ENCODE assay signal across 20 cellular contexts in the genomic region with DNA sequence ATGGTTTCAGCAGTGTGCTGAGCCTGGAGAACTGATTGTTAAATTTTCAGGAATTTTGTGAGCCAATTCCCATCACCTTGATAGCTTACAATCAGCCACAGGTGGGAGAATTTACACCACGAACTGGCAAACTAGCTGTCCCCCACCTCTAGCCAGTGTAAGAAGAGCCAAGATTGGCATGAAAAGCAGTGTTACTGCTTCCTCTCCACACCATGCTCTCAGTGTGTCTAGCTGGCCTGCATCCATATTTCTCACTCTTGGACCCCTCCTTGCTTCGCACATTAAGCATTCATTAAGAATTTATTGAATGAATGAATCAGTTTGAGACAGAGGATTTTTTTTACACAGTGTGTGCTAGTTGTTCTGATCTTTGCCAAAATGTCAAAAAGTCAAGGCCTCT. TPM values are rescaled to one million over a fixed set of nuclear protein-coding genes. Genes with fewer than 3 reads are reported as not detected.
DNase-seq lines count a peak whose midpoint lies in the region; ATAC-seq, FAIRE-seq and TF ChIP-seq lines count a peak whose summit lies in the region.
"Had no signal": no experiment of that assay in that cellular context is flagged by ENCODE, and none has a peak within 500 bp of the region (broad histone marks: within the 10 kb centered on the region; RNA-seq: fewer than 3 reads in every experiment).

No MANE protein-coding gene starts in this region.

- H3K4me1 Mint-ChIP-seq in glutamatergic neuron (ENCODE audit: low read depth, unreplicated experiment) (peaks cover 9% of the 10 kb centered on the region), nephron progenitor cell (peaks cover 62% of the 10 kb centered on the region), H9 (no peaks in the 10 kb centered on the region)

- FAIRE-seq in GM19239 (lab: Jason Lieb, UNC) = no peak
- FAIRE-seq: GM12891, GM18507, H1 had no signal

- H3K36me3 ChIP-seq in parathyroid adenoma (ENCODE audit: control insufficient read depth, insufficient read depth, low read length) = no peaks in the 10 kb centered on the region

- H3K9me3 ChIP-seq in parathyroid adenoma (ENCODE audit: control insufficient read depth, low read length) (no peaks in the 10 kb centered on the region), H9 (ENCODE audit: control insufficient read depth, low read depth, low read length) (no peaks in the 10 kb centered on the region)

- no peaks in the 10 kb centered on the region for H3K79me1 ChIP-seq in H9 (ENCODE audit: insufficient read depth, low read depth, low read length, poor library complexity, severe bottlenecking)

- no CpG with 5 or more reads among the region's 2 CpGs for WGBS in H9 (ENCODE audit: extremely low coverage, insufficient read length, low lambda C conversion rate)

- DNase-seq in glutamatergic neuron = no peak
- no peak for DNase-seq in nephron progenitor cell
- no peak for DNase-seq in DMS153 treated with DMSO at 0.1 percent for 48 hours (lab: John Stamatoyannopoulos, UW; ENCODE audit: unreplicated experiment)
- no peak for DNase-seq in GM19239 (ENCODE audit: insufficient read length, low spot score)
- no peak for DNase-seq in H9
- DNase-seq: C1 segment of cervical spinal cord; CD4-positive, alpha-beta memory T cell; COR-L47; DMS 273 treated with DMSO at 0.1 percent for 48 hours; DMS53; DMS79 treated with DMSO at 0.1 percent for 48 hours; GF-D8; H7 had no signal

- H3K9me3 Mint-ChIP-seq in glutamatergic neuron (ENCODE audit: unreplicated experiment) (peaks cover 1% of the 10 kb centered on the region), nephron progenitor cell (no peaks in the 10 kb centered on the region), H9 (no peaks in the 10 kb centered on the region)
- H3K9me3 Mint-ChIP-seq: CD4-positive, alpha-beta memory T cell had no signal

- H2BK5ac ChIP-seq in H9 (ENCODE audit: insufficient read length, low read length) = no peak overlapping the region

- H3K4me1 ChIP-seq in parathyroid adenoma (peaks cover 12% of the 10 kb centered on the region), H9 (ENCODE audit: insufficient read depth, low read length) (no peaks in the 10 kb centered on the region)

- H2BK20ac ChIP-seq in H9 (ENCODE audit: low read depth, low read length, poor library complexity, severe bottlenecking) = no peak overlapping the region

- H3K4me3 ChIP-seq in parathyroid adenoma (ENCODE audit: low read depth, low read length) = no peak overlapping the region

- no peak for ATAC-seq in HG02970 (IDR thresholded peaks at IDR 0.05; ENCODE audit: low FRiP score, unreplicated experiment)
- ATAC-seq: HCT116 had no signal

- H3K18ac ChIP-seq in H9 (ENCODE audit: insufficient read length, low read depth, low read length) = no peak overlapping the region

- no peak overlapping the region for H3K4ac ChIP-seq in H9 (ENCODE audit: low read depth, low read length)

- no peak overlapping the region for H2BK12ac ChIP-seq in H9 (ENCODE audit: insufficient read length, low read depth, low read length)

- H3K56ac ChIP-seq in H9 (ENCODE audit: insufficient read length, low read depth, low read length) = no peak overlapping the region

- H3K27me3 Mint-ChIP-seq in glutamatergic neuron (ENCODE audit: unreplicated experiment) (no peaks in the 10 kb centered on the region), nephron progenitor cell (ENCODE audit: low read depth, poor library complexity) (no peaks in the 10 kb centered on the region), H9 (ENCODE audit: low read depth) (no peaks in the 10 kb centered on the region)
- H3K27me3 Mint-ChIP-seq: CD4-positive, alpha-beta memory T cell had no signal

- no peak overlapping the region for H3T11ph ChIP-seq in H9 (ENCODE audit: low read length)

- H3K9ac ChIP-seq in parathyroid adenoma (no peak overlapping the region), H9 (ENCODE audit: extremely low read depth, insufficient read length, low read length) (no peak overlapping the region)

- H3K79me2 ChIP-seq in parathyroid adenoma = no peaks in the 10 kb centered on the region
- no peaks in the 10 kb centered on the region for H3K79me2 ChIP-seq in H9 (ENCODE audit: insufficient read depth, low read length)

- H4K8ac ChIP-seq in H9 (replicated peaks; ENCODE audit: insufficient read length, low read depth, low read length) = no peak overlapping the region

- H2AFZ ChIP-seq in parathyroid adenoma (peak overlapping the region; percentile 65), H9 (ENCODE audit: low read length) (no peak overlapping the region)

- peak overlapping the region; percentile 6 for H3K27ac Mint-ChIP-seq in glutamatergic neuron (ENCODE audit: unreplicated experiment)
- H3K27ac Mint-ChIP-seq in nephron progenitor cell = peak overlapping the region; percentile 41
- no peak overlapping the region for H3K27ac Mint-ChIP-seq in H9
- H3K27ac Mint-ChIP-seq: CD4-positive, alpha-beta memory T cell had no signal

- H3K4me2 ChIP-seq in parathyroid adenoma (ENCODE audit: low read length) (no peak overlapping the region), H9 (ENCODE audit: insufficient read depth, insufficient read length, low read length) (no peak overlapping the region)

- no peaks in the 10 kb centered on the region for H4K20me1 ChIP-seq in H9 (ENCODE audit: control insufficient read depth, insufficient read depth, insufficient read length)

- no peak overlapping the region for H4K91ac ChIP-seq in H9 (ENCODE audit: insufficient read length, low read depth, low read length)

- H3K27me3 ChIP-seq in parathyroid adenoma (ENCODE audit: control insufficient read depth, insufficient read depth, low read length) = no peaks in the 10 kb centered on the region
- no peaks in the 10 kb centered on the region for H3K27me3 ChIP-seq in H9 (ENCODE audit: insufficient read depth, low read length)

- no peak overlapping the region for H2BK15ac ChIP-seq in H9 (ENCODE audit: low read depth, low read length)

- no peak overlapping the region for H2AK5ac ChIP-seq in H9 (ENCODE audit: insufficient read length, low read length)

- H4K5ac ChIP-seq in H9 (ENCODE audit: insufficient read length, low read depth, low read length) = no peak overlapping the region

- no peak overlapping the region for H3K4me3 Mint-ChIP-seq in glutamatergic neuron (ENCODE audit: unreplicated experiment)
- H3K4me3 Mint-ChIP-seq in nephron progenitor cell = no peak overlapping the region
- H3K4me3 Mint-ChIP-seq in H9 = no peak overlapping the region
- H3K4me3 Mint-ChIP-seq: CD4-positive, alpha-beta memory T cell had no signal

- peaks cover 5% of the 10 kb centered on the region for H3K36me3 Mint-ChIP-seq in glutamatergic neuron (ENCODE audit: unreplicated experiment)
- no peaks in the 10 kb centered on the region for H3K36me3 Mint-ChIP-seq in nephron progenitor cell (ENCODE audit: low read depth)
- H3K36me3 Mint-ChIP-seq in H9 (ENCODE audit: insufficient read depth in 1 of 3, low read depth in 3 of 3) = no peaks in the 10 kb centered on the region
- H3K36me3 Mint-ChIP-seq: CD4-positive, alpha-beta memory T cell had no signal

- no peak overlapping the region for H3K14ac ChIP-seq in H9 (ENCODE audit: insufficient read depth, low read length)

- peak overlapping the region; percentile 65 for H3K27ac ChIP-seq in VCaP
- no peak overlapping the region for H3K27ac ChIP-seq in parathyroid adenoma
- no peak overlapping the region for H3K27ac ChIP-seq in H9 (ENCODE audit: insufficient read length, low read depth, low read length)

- no peak overlapping the region for H3K23ac ChIP-seq in H9 (ENCODE audit: insufficient read length, low read depth, low read length)

- no peaks in the 10 kb centered on the region for H3K23me2 ChIP-seq in H9 (ENCODE audit: insufficient read length, low read depth, low read length, poor library complexity, severe bottlenecking)

- TF ChIP-seq CTCF in VCaP (conservative IDR thresholded peaks at IDR 0.05) = no peak
- no peak for TF ChIP-seq CTCF in glutamatergic neuron (IDR thresholded peaks at IDR 0.05; ENCODE audit: partially characterized antibody, unreplicated experiment)
- TF ChIP-seq CTCF in nephron progenitor cell (IDR thresholded peaks at IDR 0.05) = no peak
- no peak for TF ChIP-seq CTCF in parathyroid adenoma (IDR thresholded peaks at IDR 0.05)
- TF ChIP-seq CTCF in H9 (conservative IDR thresholded peaks at IDR 0.05) = no peak

- H2BK120ac ChIP-seq in H9 (ENCODE audit: low read depth, low read length, poor library complexity, severe bottlenecking) = no peak overlapping the region

RNA-seq across cellular contexts. Expression of a gene that starts 36.7 kb away (rescaled TPM):
- 90.8 TPM for total RNA-seq in glutamatergic neuron (ENCODE audit: unreplicated experiment)
- total RNA-seq in H9 (2021) = 78.0 and 80.3 TPM in 2 replicates

Comparison
In these comparisons a context has a peak if more than half of its experiments do, and no peak if none do; other contexts are left out.
1. H3K27ac Mint-ChIP-seq: peak in glutamatergic neuron (single experiment) and nephron progenitor cell (single experiment); none in H9 (0 of 3).